3 cellular contexts compared by ENCODE assay signal in the genomic region with DNA sequence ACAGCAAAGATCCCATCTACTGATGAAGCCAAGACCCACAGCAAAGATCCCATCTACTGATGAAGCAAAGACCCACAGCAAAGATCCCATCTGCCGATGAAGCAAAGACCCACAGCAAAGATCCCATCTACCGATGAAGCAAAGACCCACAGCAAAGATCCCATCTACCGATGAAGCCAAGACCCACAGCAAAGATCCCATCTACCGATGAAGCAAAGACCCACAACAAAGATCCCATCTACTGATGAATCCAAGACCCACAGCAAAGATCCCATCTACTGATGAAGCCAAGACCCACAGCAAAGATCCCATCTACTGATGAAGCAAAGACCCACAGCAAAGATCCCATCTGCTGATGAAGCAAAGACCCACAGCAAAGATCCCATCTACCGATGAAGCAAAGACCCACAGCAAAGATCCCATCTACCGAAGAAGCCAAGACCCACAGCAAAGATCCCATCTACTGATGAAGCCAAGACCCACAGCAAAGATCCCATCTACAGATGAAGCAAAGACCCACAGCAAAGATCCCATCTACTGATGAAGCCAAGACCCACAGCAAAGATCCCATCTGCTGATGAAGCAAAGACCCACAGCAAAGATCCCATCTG.
A peak's percentile ranks its signal among the peaks of the same experiment; 100 is the strongest.
DNase-seq lines count a peak whose midpoint lies in the region; FAIRE-seq and TF ChIP-seq lines count a peak whose summit lies in the region.
"Not testable (repeated sequence)": the region's sequence is repeated elsewhere in the genome, so short reads cannot be mapped to it uniquely, and the experiment has no call there.

No MANE protein-coding gene starts in this region.

- POLR2A ChIA-PET in HEK293 (lab: Yijun Ruan, JAX): not testable (repeated sequence)

- H3K36me3 ChIP-seq in HEK293 (ENCODE audit: control insufficient read depth in 2 of 2, insufficient read depth in 1 of 2, low read length in 2 of 2); bronchial epithelial cell (ENCODE audit: control insufficient read depth, insufficient read depth, low read length): not testable (repeated sequence)

- not testable (repeated sequence) for H3K4me1 ChIP-seq in HEK293 (ENCODE audit: control insufficient read depth, insufficient read depth, low read length)

- H3K27me3 ChIP-seq in bronchial epithelial cell (ENCODE audit: control insufficient read depth, insufficient read depth, low read length): not testable (repeated sequence)

- FAIRE-seq in bronchial epithelial cell (lab: Jason Lieb, UNC): peak; percentile 23

- DNase-seq in Jurkat, Clone E6-1 (ENCODE audit: low read depth, low spot score): peak; percentile 57
- not testable (repeated sequence) for DNase-seq in bronchial epithelial cell (ENCODE audit: low read depth)

- H3K27ac ChIP-seq in HEK293 (ENCODE audit: extremely low read depth, low read depth, low read length): not testable (repeated sequence)

- not testable (repeated sequence) for TF ChIP-seq CTCF in HEK293 (tag by site-specific recombination; IDR thresholded peaks at IDR 0.05); bronchial epithelial cell (IDR thresholded peaks at IDR 0.05; ENCODE audit: insufficient read depth, low read length, severe bottlenecking)

- H3K4me3 ChIP-seq in HEK293 (ENCODE audit: low read depth, low read length); Jurkat, Clone E6-1 (ENCODE audit: low read length); bronchial epithelial cell (ENCODE audit: low read depth, low read length): not testable (repeated sequence)

- CTCF ChIA-PET in HEK293 (lab: Yijun Ruan, JAX): interaction anchor here (0.7 kb wide), 1 partner anchor 19 kb away, joined by 3 read pairs; no protein-coding TSS in a partner anchor

- H3K9me3 ChIP-seq in HEK293 (ENCODE audit: control insufficient read depth, insufficient read depth, low read depth, low read length): not testable (repeated sequence)

TF ChIP-seq in HEK293, 187 proteins besides CTCF, POLR2A, EP300 and RAD21:
- peak; percentile 64; the same call in 1 of the 2 replicates for TF ChIP-seq ZNF10 (tag by site-specific recombination; IDR thresholded peaks at IDR 0.05)
- TF ChIP-seq GLIS1 (tag by site-specific recombination; IDR thresholded peaks at IDR 0.05): peak; percentile 98
